ENCODE assay signal across 8 cellular contexts in the genomic region with DNA sequence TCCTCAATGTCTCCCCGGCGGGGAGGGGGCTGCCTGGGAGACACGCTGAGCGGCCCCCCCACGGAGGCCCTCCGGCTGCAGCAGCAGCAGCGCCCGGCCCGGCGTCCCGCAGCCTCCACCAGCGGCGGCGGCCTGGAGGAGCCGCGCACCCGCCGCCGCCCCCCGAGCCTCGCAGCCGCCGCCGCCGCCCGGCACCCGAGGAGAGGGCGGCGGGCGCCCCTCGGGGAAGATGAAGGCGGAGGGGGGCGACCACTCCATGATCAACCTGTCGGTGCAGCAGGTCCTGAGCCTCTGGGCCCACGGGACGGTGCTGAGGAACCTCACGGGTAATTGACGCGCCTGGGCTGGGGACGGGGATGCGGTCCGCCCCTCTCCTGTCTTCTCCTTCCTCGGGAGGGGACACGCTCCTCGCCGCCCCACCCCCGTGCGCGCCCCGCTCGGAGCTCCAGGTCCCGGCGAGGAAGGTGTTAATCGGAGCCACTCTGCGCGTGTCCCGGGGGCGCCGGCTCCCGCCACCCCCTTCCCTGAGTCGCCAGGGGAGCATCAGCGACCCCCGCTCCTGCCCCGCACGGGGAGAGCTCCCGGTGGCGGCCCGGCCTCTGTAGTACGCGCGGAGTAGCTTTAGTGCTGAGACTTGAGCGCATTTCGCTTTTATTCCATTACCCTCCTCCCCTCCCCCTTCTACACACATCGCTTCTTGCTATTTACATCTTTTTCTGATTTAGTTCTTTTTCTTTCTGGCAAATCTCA. TPM values are rescaled to one million over a fixed set of nuclear protein-coding genes. Genes with fewer than 3 reads are reported as not detected.
DNase-seq lines count a peak whose midpoint lies in the region; ATAC-seq, FAIRE-seq and TF ChIP-seq lines count a peak whose summit lies in the region.

No MANE protein-coding gene starts in this region.

- H3K36me3 Mint-ChIP-seq in CD4-positive, alpha-beta memory T cell = no peaks in the 10 kb centered on the region
- no peaks in the 10 kb centered on the region for H3K36me3 Mint-ChIP-seq in T-helper 17 cell (ENCODE audit: low read depth)
- H3K36me3 Mint-ChIP-seq in MCF 10A (ENCODE audit: insufficient read depth, unreplicated experiment) = peaks cover 6% of the 10 kb centered on the region

- BruUV-seq in MCF 10A (replicated peaks; lab: Mats Ljungman, UMichigan) = no TSS peak

- CTCF ChIA-PET in CD4-positive, alpha-beta memory T cell (lab: Charles Lee; ENCODE audit: partially characterized antibody) = interaction anchor here (1.3 kb wide), 1 partner anchor 12 kb away, joined by 3 read pairs; no protein-coding TSS in a partner anchor
- CTCF ChIA-PET in MCF 10A (lab: Yijun Ruan, JAX) = interaction anchor here (0.5 to 0.6 kb wide), 3 partner anchors 32 to 1463 kb away, joined by 3 read pairs; no protein-coding TSS in a partner anchor

- ATAC-seq in GM19395 (IDR thresholded peaks at IDR 0.05; ENCODE audit: unreplicated experiment) (peak; percentile 23), HG03460 (IDR thresholded peaks at IDR 0.05; ENCODE audit: unreplicated experiment) (peak; percentile 20), T-helper 17 cell (peak; percentile 8)

- no peak for FAIRE-seq in small intestine (lab: Jason Lieb, UNC)

- 0 to 1% (median 0%) methylated on average over 52 to 74 of the region's 74 CpGs for WGBS in small intestine, 3 donors

- H3K27me3 ChIP-seq in CD4-positive, alpha-beta memory T cell (ENCODE audit: insufficient read depth, low read length) = no peaks in the 10 kb centered on the region
- H3K27me3 ChIP-seq in small intestine (ENCODE audit: control insufficient read depth in 2 of 2, insufficient read depth in 2 of 2, low read length in 2 of 2) = no peaks in the 10 kb centered on the region

- peak overlapping the region; percentile 75 to 92 (median 84) for H3K4me3 Mint-ChIP-seq in CD4-positive, alpha-beta memory T cell
- H3K4me3 Mint-ChIP-seq in T-helper 17 cell (peak overlapping the region; percentile 90), MCF 10A (ENCODE audit: unreplicated experiment) (peak overlapping the region; percentile 76)

- peaks cover 7 to 24% (median 9%) of the 10 kb centered on the region in 4 donors for H3K4me1 Mint-ChIP-seq in CD4-positive, alpha-beta memory T cell
- H3K4me1 Mint-ChIP-seq in T-helper 17 cell (peaks cover 7% of the 10 kb centered on the region), MCF 10A (ENCODE audit: insufficient read depth, unreplicated experiment) (no peaks in the 10 kb centered on the region)

- H3K27ac ChIP-seq in CD4-positive, alpha-beta memory T cell (ENCODE audit: low read depth, low read length) = peak overlapping the region; percentile 44
- H3K27ac ChIP-seq in small intestine (ENCODE audit: low read depth in 1 of 2, low read length in 1 of 2) = peak overlapping the region; percentile 59 to 71

- no peaks in the 10 kb centered on the region for H3K36me3 ChIP-seq in CD4-positive, alpha-beta memory T cell (ENCODE audit: insufficient read depth, low read length)
- H3K36me3 ChIP-seq in small intestine (ENCODE audit: control insufficient read depth in 2 of 2, insufficient read depth in 2 of 2, low read length in 2 of 2) = no peaks in the 10 kb centered on the region

- peak overlapping the region in 6 of 7 donors; percentile 43 to 87 (median 70) for H3K27ac Mint-ChIP-seq in CD4-positive, alpha-beta memory T cell
- peak overlapping the region; percentile 81 for H3K27ac Mint-ChIP-seq in T-helper 17 cell
- H3K27ac Mint-ChIP-seq in MCF 10A (ENCODE audit: low read depth, unreplicated experiment) = no peak overlapping the region

- H3K4me3 ChIP-seq in CD4-positive, alpha-beta memory T cell (ENCODE audit: low read length in 2 of 2) = peak overlapping the region in 1 of 2 donors; percentile 77
- H3K4me3 ChIP-seq in small intestine (ENCODE audit: low read depth in 1 of 2, low read length in 2 of 2) = peak overlapping the region; percentile 71 to 75

- no peaks in the 10 kb centered on the region for H3K9me3 Mint-ChIP-seq in CD4-positive, alpha-beta memory T cell
- no peaks in the 10 kb centered on the region for H3K9me3 Mint-ChIP-seq in MCF 10A (ENCODE audit: unreplicated experiment)

- peaks cover 2 to 4% of the 10 kb centered on the region in 2 donors for H3K27me3 Mint-ChIP-seq in CD4-positive, alpha-beta memory T cell
- peaks cover 7% of the 10 kb centered on the region for H3K27me3 Mint-ChIP-seq in T-helper 17 cell
- peaks cover 5% of the 10 kb centered on the region for H3K27me3 Mint-ChIP-seq in MCF 10A (ENCODE audit: insufficient read depth, unreplicated experiment)

- POLR2A ChIA-PET in CD4-positive, alpha-beta memory T cell (lab: Charles Lee; ENCODE audit: partially characterized antibody) = interaction anchor here (1.5 to 1.8 kb wide), 2 partner anchors 157 to 445 kb away, joined by 4 to 8 read pairs; partner anchors contain the start of gene SMIM13
- POLR2A ChIA-PET in MCF 10A (lab: Yijun Ruan, JAX) = interaction anchor here (0.7 to 1.4 kb wide), 2 partner anchors 511 to 993 kb away, joined by 3 read pairs; no protein-coding TSS in a partner anchor

- intact Hi-C loops in CD4-positive, alpha-beta memory T cell (cut with micrococcal nuclease) = loop anchor here (1.0 to 5.0 kb wide), 3 partner anchors 37 to 791 kb away; partner anchors contain the start of genes MAK and TMEM14B
- intact Hi-C loops in MCF 10A (cut with micrococcal nuclease) = no loop called here

- H3K9me3 ChIP-seq in CD4-positive, alpha-beta memory T cell (ENCODE audit: control insufficient read depth in 1 of 2, low read length in 2 of 2) = no peaks in the 10 kb centered on the region
- H3K9me3 ChIP-seq in T-helper 17 cell (ENCODE audit: control insufficient read depth, low read length, poor library complexity, severe bottlenecking) = no peaks in the 10 kb centered on the region
- H3K9me3 ChIP-seq in small intestine (ENCODE audit: control insufficient read depth, low read depth) = no peaks in the 10 kb centered on the region

- peak; percentile 18 to 48 (median 30) for DNase-seq in CD4-positive, alpha-beta memory T cell
- peak; percentile 9 to 20 (median 10) for DNase-seq in T-helper 17 cell
- no peak for DNase-seq in MCF 10A (ENCODE audit: unreplicated experiment)
- DNase-seq in iPS-NIHi7 (ENCODE audit: extremely low spot score) = peak; percentile 36
- no peak for DNase-seq in small intestine
- DNase-seq in DMS114 treated with DMSO at 0.1 percent for 48 hours (lab: John Stamatoyannopoulos, UW; ENCODE audit: unreplicated experiment) = no peak

- TF ChIP-seq CTCF in MCF 10A (IDR thresholded peaks at IDR 0.05; ENCODE audit: unreplicated experiment) = no peak

- peaks cover 11% of the 10 kb centered on the region for H3K4me1 ChIP-seq in CD4-positive, alpha-beta memory T cell (ENCODE audit: insufficient read depth, low read length)
- no peaks in the 10 kb centered on the region for H3K4me1 ChIP-seq in small intestine (ENCODE audit: control insufficient read depth in 2 of 2, insufficient read depth in 1 of 2, low read depth in 1 of 2, low read length in 1 of 2)

RNA-seq across cellular contexts. Expression of gene TMEM170B, which starts 0.7 kb away (rescaled TPM):
- 1 to 10 TPM; 1.9 to 2.1 TPM for total RNA-seq in CD4-positive, alpha-beta memory T cell
- under 1 TPM; 0.08 to 0.38 TPM for polyA plus RNA-seq in CD4-positive, alpha-beta memory T cell
- total RNA-seq in T-helper 17 cell (1 to 10 TPM; 1.3 to 1.7 TPM), MCF 10A (2022) (0.70 and 1.1 TPM in 2 replicates)
- 1 to 10 TPM in 1 of 3 donors, under 1 TPM in 2; under 0.01 to 1.0 (median 0.54) TPM for polyA plus RNA-seq in small intestine

Comparison
In these comparisons a context has a peak if more than half of its experiments do, and no peak if none do; other contexts are left out.
1. DNase-seq: peak in CD4-positive, alpha-beta memory T cell (5 of 5), T-helper 17 cell (3 of 3) and iPS-NIHi7 (single experiment); none in MCF 10A (single experiment), small intestine (single experiment) and DMS114 treated with DMSO at 0.1 percent for 48 hours (single experiment).
2. Peak in every context shown above with its lines, with median percentiles within 50 percentile points of each other: H3K4me3 Mint-ChIP-seq and ATAC-seq.